In the genomic region with DNA sequence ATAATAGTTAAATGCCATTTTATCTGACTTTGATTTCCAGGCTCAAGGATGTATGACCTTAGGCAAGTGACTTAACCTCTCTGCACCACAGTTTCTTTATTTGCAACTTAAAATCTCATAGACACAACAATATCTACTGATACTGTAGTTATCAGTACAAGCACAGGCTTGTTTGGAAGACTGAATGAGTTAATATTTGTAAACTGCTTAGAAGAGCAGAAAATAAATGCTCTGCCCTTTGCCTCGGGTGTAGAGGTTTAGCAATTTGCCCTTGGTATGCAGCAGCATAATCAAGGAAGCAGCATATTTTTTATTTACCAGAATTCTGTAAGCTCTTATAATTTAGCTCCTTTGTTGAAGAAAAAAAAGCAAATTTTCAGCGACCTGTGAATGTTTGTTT, we compare ENCODE assay signal across 1 cellular context.
TF ChIP-seq lines count a peak whose summit lies in the region.

No MANE protein-coding gene starts in this region.

TF ChIP-seq in HCT116, 20 proteins besides CTCF, POLR2A, EP300 and RAD21 (continued from another document):
- TF ChIP-seq, protein P1, sequence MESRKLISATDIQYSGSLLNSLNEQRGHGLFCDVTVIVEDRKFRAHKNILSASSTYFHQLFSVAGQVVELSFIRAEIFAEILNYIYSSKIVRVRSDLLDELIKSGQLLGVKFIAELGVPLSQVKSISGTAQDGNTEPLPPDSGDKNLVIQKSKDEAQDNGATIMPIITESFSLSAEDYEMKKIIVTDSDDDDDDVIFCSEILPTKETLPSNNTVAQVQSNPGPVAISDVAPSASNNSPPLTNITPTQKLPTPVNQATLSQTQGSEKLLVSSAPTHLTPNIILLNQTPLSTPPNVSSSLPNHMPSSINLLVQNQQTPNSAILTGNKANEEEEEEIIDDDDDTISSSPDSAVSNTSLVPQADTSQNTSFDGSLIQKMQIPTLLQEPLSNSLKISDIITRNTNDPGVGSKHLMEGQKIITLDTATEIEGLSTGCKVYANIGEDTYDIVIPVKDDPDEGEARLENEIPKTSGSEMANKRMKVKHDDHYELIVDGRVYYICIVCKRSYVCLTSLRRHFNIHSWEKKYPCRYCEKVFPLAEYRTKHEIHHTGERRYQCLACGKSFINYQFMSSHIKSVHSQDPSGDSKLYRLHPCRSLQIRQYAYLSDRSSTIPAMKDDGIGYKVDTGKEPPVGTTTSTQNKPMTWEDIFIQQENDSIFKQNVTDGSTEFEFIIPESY (IDR thresholded peaks at IDR 0.05; ENCODE audit: extremely low read depth, insufficient replicate concordance, low read length), result no peak
- TF ChIP-seq EZH2phosphoT487 (IDR thresholded peaks at IDR 0.05; ENCODE audit: borderline replicate concordance), result no peak
- TF ChIP-seq FOSL1 (IDR thresholded peaks at IDR 0.05; ENCODE audit: low read depth), result no peak
- TF ChIP-seq CEBPB (IDR thresholded peaks at IDR 0.05; ENCODE audit: low read depth), result no peak
- no peak for TF ChIP-seq YY1 (IDR thresholded peaks at IDR 0.05; ENCODE audit: extremely low read depth, insufficient replicate concordance, low read depth, low read length)
- no peak for TF ChIP-seq ZNF274 (IDR thresholded peaks at IDR 0.05; ENCODE audit: low read depth, low read length)
- TF ChIP-seq EZH2 (IDR thresholded peaks at IDR 0.05), result no peak
- no peak for TF ChIP-seq ELF1 (IDR thresholded peaks at IDR 0.05; ENCODE audit: borderline replicate concordance, low read depth)
- no peak for TF ChIP-seq JUND (IDR thresholded peaks at IDR 0.05)
- TF ChIP-seq CBX3 (IDR thresholded peaks at IDR 0.05; ENCODE audit: low read depth), result no peak
- TF ChIP-seq ZFX (IDR thresholded peaks at IDR 0.05), result no peak
- TF ChIP-seq, protein P2, sequence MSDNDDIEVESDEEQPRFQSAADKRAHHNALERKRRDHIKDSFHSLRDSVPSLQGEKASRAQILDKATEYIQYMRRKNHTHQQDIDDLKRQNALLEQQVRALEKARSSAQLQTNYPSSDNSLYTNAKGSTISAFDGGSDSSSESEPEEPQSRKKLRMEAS (IDR thresholded peaks at IDR 0.05), result no peak
- TF ChIP-seq POLR2AphosphoS5 (IDR thresholded peaks at IDR 0.05; ENCODE audit: low read depth, low read length), result no peak
- TF ChIP-seq, protein P3, sequence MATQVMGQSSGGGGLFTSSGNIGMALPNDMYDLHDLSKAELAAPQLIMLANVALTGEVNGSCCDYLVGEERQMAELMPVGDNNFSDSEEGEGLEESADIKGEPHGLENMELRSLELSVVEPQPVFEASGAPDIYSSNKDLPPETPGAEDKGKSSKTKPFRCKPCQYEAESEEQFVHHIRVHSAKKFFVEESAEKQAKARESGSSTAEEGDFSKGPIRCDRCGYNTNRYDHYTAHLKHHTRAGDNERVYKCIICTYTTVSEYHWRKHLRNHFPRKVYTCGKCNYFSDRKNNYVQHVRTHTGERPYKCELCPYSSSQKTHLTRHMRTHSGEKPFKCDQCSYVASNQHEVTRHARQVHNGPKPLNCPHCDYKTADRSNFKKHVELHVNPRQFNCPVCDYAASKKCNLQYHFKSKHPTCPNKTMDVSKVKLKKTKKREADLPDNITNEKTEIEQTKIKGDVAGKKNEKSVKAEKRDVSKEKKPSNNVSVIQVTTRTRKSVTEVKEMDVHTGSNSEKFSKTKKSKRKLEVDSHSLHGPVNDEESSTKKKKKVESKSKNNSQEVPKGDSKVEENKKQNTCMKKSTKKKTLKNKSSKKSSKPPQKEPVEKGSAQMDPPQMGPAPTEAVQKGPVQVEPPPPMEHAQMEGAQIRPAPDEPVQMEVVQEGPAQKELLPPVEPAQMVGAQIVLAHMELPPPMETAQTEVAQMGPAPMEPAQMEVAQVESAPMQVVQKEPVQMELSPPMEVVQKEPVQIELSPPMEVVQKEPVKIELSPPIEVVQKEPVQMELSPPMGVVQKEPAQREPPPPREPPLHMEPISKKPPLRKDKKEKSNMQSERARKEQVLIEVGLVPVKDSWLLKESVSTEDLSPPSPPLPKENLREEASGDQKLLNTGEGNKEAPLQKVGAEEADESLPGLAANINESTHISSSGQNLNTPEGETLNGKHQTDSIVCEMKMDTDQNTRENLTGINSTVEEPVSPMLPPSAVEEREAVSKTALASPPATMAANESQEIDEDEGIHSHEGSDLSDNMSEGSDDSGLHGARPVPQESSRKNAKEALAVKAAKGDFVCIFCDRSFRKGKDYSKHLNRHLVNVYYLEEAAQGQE (IDR thresholded peaks at IDR 0.05; ENCODE audit: low read depth), result no peak
TF ChIP-seq in HCT116: peak in this region for 0.
